In genomic region chr15:27846722-27847420, GRCh38 we compare ENCODE assay signal across 16 cellular contexts.
"Had no signal": no experiment of that assay in that cellular context is flagged by ENCODE, and none has a peak within 500 bp of the region (broad histone marks: within the 10 kb centered on the region; RNA-seq: fewer than 3 reads in every experiment).

No MANE protein-coding gene starts in this region.

- H3K4me2 ChIP-seq: KMS-11, SK-N-SH had no signal

- H3K9me3 ChIP-seq: SJCRH30, SK-N-SH had no signal

- H3K36me3 ChIP-seq: SJCRH30 had no signal

- ATAC-seq: activated T-cell treated with anti-CD3 and anti-CD28 coated beads, Interleukin-2, amount 50 U/mL, for 4 hours had no signal

- H3K9ac ChIP-seq: KMS-11, SK-N-SH had no signal

- H3K9me2 ChIP-seq: SK-N-SH had no signal

- DNase-seq: activated CD4-positive, alpha-beta memory T cell treated with anti-CD3 and anti-CD28 coated beads for 36 hours; activated CD4-positive, alpha-beta T cell treated with anti-CD3 and anti-CD28 coated beads, Interleukin-2, amount 10 ng/mL, durations not matched to agents 7 days and 5 days; activated CD4-positive, CD25-positive, alpha-beta regulatory T cell; activated CD8-positive, alpha-beta memory T cell treated with anti-CD3 and anti-CD28 coated beads for 24 hours; activated gamma-delta T cell treated with Interleukin-2 at 50 U/mL for 16 hours; activated naive CD4-positive, alpha-beta T cell treated with anti-CD3 and anti-CD28 coated beads, Interleukin-2, amount 10 ng/mL, durations not matched to agents 7 days and 5 days; activated naive CD8-positive, alpha-beta T cell treated with anti-CD3 and anti-CD28 coated beads for 36 hours; activated T-cell treated with anti-CD3 and anti-CD28 coated beads, Interleukin-2, amount 50 U/mL, for 4 hours; NCI-H1092; NCI-H1930; Right ventricle myocardium superior; SJCRH30; SK-N-SH; T-helper 1 cell had no signal

- H3K4me1 ChIP-seq: SJCRH30 had no signal

- H3K27ac ChIP-seq: KMS-11, SJCRH30, VCaP had no signal

- H3K4me3 ChIP-seq: SJCRH30 had no signal

- H3K27me3 ChIP-seq: SJCRH30 had no signal
